Comparison of ENCODE assay signal across 8 cellular contexts in genomic region chr9:87336914-87337333, GRCh38.
DNase-seq lines count a peak whose midpoint lies in the region; ATAC-seq and TF ChIP-seq lines count a peak whose summit lies in the region.

No MANE protein-coding gene starts in this region.

- H3K27ac Mint-ChIP-seq in endothelial cell (ENCODE audit: unreplicated experiment): no peak overlapping the region

- H3K27ac ChIP-seq in A673 (ENCODE audit: low read depth, low read length, poor library complexity, severe bottlenecking) (peak overlapping the region; percentile 77), MM.1S (ENCODE audit: low read length) (no peak overlapping the region), mesenchymal stem cell (ENCODE audit: low read length, poor library complexity, severe bottlenecking) (peak overlapping the region; percentile 88), transverse colon (no peak overlapping the region)

- intact Hi-C loops in A673 (cut with micrococcal nuclease; ENCODE audit: unreplicated experiment): loop anchor here (1.0 to 5.0 kb wide), 7 partner anchors 70 to 925 kb away; partner anchors contain the start of gene DAPK1
- intact Hi-C loops in transverse colon (cut with DNase I; ENCODE audit: low total_unique reads): loop anchor here (5.0 kb wide), 1 partner anchor 320 kb away; no protein-coding TSS in a partner anchor

- no peak overlapping the region for H2BK12ac ChIP-seq in mesenchymal stem cell (ENCODE audit: low read length in 2 of 2)

- H3K4me1 ChIP-seq in A673 (ENCODE audit: insufficient read depth, low read length, poor library complexity, severe bottlenecking) (peaks cover 45% of the 10 kb centered on the region), MM.1S (ENCODE audit: low read length) (no peaks in the 10 kb centered on the region), mesenchymal stem cell (ENCODE audit: control insufficient read depth, insufficient read depth, low read depth, low read length) (peaks cover 6% of the 10 kb centered on the region), transverse colon (peaks cover 0 to 12% (median 5%) of the 10 kb centered on the region in 4 donors)

- no peak overlapping the region for H4K8ac ChIP-seq in mesenchymal stem cell (ENCODE audit: low read length)

- TF ChIP-seq EP300 in transverse colon (IDR thresholded peaks at IDR 0.05; ENCODE audit: low read depth): no peak

- H3K4me3 ChIP-seq in A673 (ENCODE audit: low read depth, low read length, poor library complexity, severe bottlenecking) (peak overlapping the region; percentile 49), GM06990 (replicated peaks; ENCODE audit: low read depth, low read length) (peak overlapping the region; percentile 5; the same call in 1 of the 2 replicates), MM.1S (ENCODE audit: low read length) (peak overlapping the region; percentile 52), mesenchymal stem cell (ENCODE audit: insufficient read depth in 1 of 2, low read depth in 1 of 2, low read length in 2 of 2) (peak overlapping the region; percentile 48 to 74), transverse colon (peak overlapping the region; percentile 9 to 36 (median 17))

- peaks cover 10% of the 10 kb centered on the region for H3K4me1 Mint-ChIP-seq in endothelial cell (ENCODE audit: unreplicated experiment)

- TSS peak; percentile 90 for BruUV-seq in A673 (replicated peaks; lab: Mats Ljungman, UMichigan)

- H2AK5ac ChIP-seq in mesenchymal stem cell (ENCODE audit: low read length, severe bottlenecking): no peak overlapping the region

- no peaks in the 10 kb centered on the region for H3K9me3 Mint-ChIP-seq in endothelial cell (ENCODE audit: unreplicated experiment)

- H3K27me3 ChIP-seq in A673 (replicated peaks; ENCODE audit: insufficient read depth, low read depth, low read length, poor library complexity): no peaks in the 10 kb centered on the region
- no peaks in the 10 kb centered on the region for H3K27me3 ChIP-seq in GM06990 (replicated peaks; ENCODE audit: control insufficient read depth, insufficient read depth, low read length)
- H3K27me3 ChIP-seq in MM.1S (replicated peaks; ENCODE audit: insufficient read depth, low read length): no peaks in the 10 kb centered on the region
- H3K27me3 ChIP-seq in mesenchymal stem cell (ENCODE audit: control insufficient read depth in 1 of 2, insufficient read depth in 1 of 2, low read length in 2 of 2): no peaks in the 10 kb centered on the region
- peaks cover 18% of the 10 kb centered on the region for H3K27me3 ChIP-seq in transverse colon

- no peak overlapping the region for H3K18ac ChIP-seq in mesenchymal stem cell (ENCODE audit: low read depth in 1 of 2, low read length in 2 of 2)

- CTCF ChIA-PET in A673 (lab: Charles Lee): interaction anchor here (0.5 to 1.2 kb wide), 7 partner anchors 150 to 1057 kb away, joined by 3 to 7 read pairs (median 4); partner anchors contain the start of gene DAPK1

- DNase-seq in A673 (ENCODE audit: low spot score) (peak; percentile 94), GM06990 (ENCODE audit: extremely low read depth, insufficient read length) (peak; percentile 5), MM.1S (peak; percentile 66), endothelial cell (ENCODE audit: low spot score) (no peak), mesenchymal stem cell (peak; percentile 79), transverse colon (no peak)

- peak overlapping the region; percentile 64 for H3K4me2 ChIP-seq in MM.1S (ENCODE audit: low read depth, low read length)
- peak overlapping the region; percentile 98 for H3K4me2 ChIP-seq in mesenchymal stem cell (ENCODE audit: low read length, poor library complexity, severe bottlenecking)

- H3F3A ChIP-seq in MM.1S (ENCODE audit: insufficient read depth, low read length): no peaks in the 10 kb centered on the region

- H2AFZ ChIP-seq in MM.1S (ENCODE audit: low read length) (peak overlapping the region; percentile 55), mesenchymal stem cell (ENCODE audit: low read depth, low read length) (no peak overlapping the region)

- H4K91ac ChIP-seq in mesenchymal stem cell (ENCODE audit: low read length): no peak overlapping the region

- H3K36me3 Mint-ChIP-seq in endothelial cell (ENCODE audit: low read depth, unreplicated experiment): peaks cover 5% of the 10 kb centered on the region

- peak; percentile 93 for ATAC-seq in SK-N-SH treated with all-trans-retinoic acid at 6 μM for 48 hours
- no peak for ATAC-seq in GM19455 (IDR thresholded peaks at IDR 0.05; ENCODE audit: unreplicated experiment)

- TF ChIP-seq POLR2A in transverse colon (IDR thresholded peaks at IDR 0.05): no peak

- WGBS in mesenchymal stem cell: 12% methylated on average over 12 of the region's 12 CpGs
- 3 to 6% methylated on average over 6 to 12 of the region's 12 CpGs for WGBS in transverse colon (ENCODE audit: low coverage in 1 of 2), 2 donors

- H3K14ac ChIP-seq in mesenchymal stem cell (ENCODE audit: low read length in 2 of 2): no peak overlapping the region

- in situ Hi-C loops in transverse colon (cut with MboI; ENCODE audit: low pct_ligation_motif_present in 1 of 4, low pct_unique_long_range_greater_than_20kb in 1 of 4, low sequenced_read_pairs in 3 of 4): loop anchor here in 3 of 4 donors (5.0 to 10.0 kb wide), 3 partner anchors 320 to 338 kb away; no protein-coding TSS in a partner anchor

- no peak overlapping the region for H3K9ac ChIP-seq in MM.1S (ENCODE audit: low read length)
- peak overlapping the region; percentile 78 for H3K9ac ChIP-seq in mesenchymal stem cell (ENCODE audit: low read length)

- H3K36me3 ChIP-seq in A673 (ENCODE audit: insufficient read depth, low read length, poor library complexity, severe bottlenecking) (no peaks in the 10 kb centered on the region), GM06990 (ENCODE audit: control insufficient read depth, insufficient read depth, low read length) (no peaks in the 10 kb centered on the region), MM.1S (replicated peaks; ENCODE audit: insufficient read depth, low read length) (no peaks in the 10 kb centered on the region), mesenchymal stem cell (ENCODE audit: control insufficient read depth in 1 of 2, insufficient read depth in 2 of 2, low read depth in 1 of 2, low read length in 2 of 2) (no peaks in the 10 kb centered on the region), transverse colon (no peaks in the 10 kb centered on the region)

- peak overlapping the region; percentile 52 for H3K4me3 Mint-ChIP-seq in endothelial cell (ENCODE audit: unreplicated experiment)

- H2BK5ac ChIP-seq in mesenchymal stem cell (ENCODE audit: low read depth, low read length, poor library complexity, severe bottlenecking): no peak overlapping the region

- no peak overlapping the region for H3K23ac ChIP-seq in mesenchymal stem cell (ENCODE audit: low read length in 2 of 2)

- POLR2A ChIA-PET in A673 (lab: Charles Lee; ENCODE audit: low non-redundant PET): interaction anchor here (0.8 kb wide), 1 partner anchor 688 kb away, joined by 6 read pairs; no protein-coding TSS in a partner anchor

- no peaks in the 10 kb centered on the region for H3K79me1 ChIP-seq in mesenchymal stem cell (replicated peaks; ENCODE audit: low read length, poor library complexity, severe bottlenecking)

- H3K27me3 Mint-ChIP-seq in endothelial cell (ENCODE audit: unreplicated experiment): peaks cover 2% of the 10 kb centered on the region

- no peaks in the 10 kb centered on the region for H4K20me1 ChIP-seq in MM.1S (ENCODE audit: insufficient read depth, low read length)

- H3K9me3 ChIP-seq in A673 (ENCODE audit: low read depth, low read length, poor library complexity, severe bottlenecking) (peaks cover 2% of the 10 kb centered on the region), MM.1S (replicated peaks; ENCODE audit: insufficient read depth, low read length) (no peaks in the 10 kb centered on the region), mesenchymal stem cell (ENCODE audit: control insufficient read depth, low read length) (peaks cover 8% of the 10 kb centered on the region), transverse colon (no peaks in the 10 kb centered on the region)

- no peak overlapping the region for H2BK120ac ChIP-seq in mesenchymal stem cell (ENCODE audit: low read depth, low read length)

- no peaks in the 10 kb centered on the region for H3K79me2 ChIP-seq in MM.1S (ENCODE audit: low read length)

- H3K4ac ChIP-seq in mesenchymal stem cell (ENCODE audit: low read depth in 1 of 2, low read length in 2 of 2): no peak overlapping the region

- TF ChIP-seq CTCF in A673 (conservative IDR thresholded peaks at IDR 0.05; ENCODE audit: low read depth, low read length) (peak; percentile 66), GM06990 (IDR thresholded peaks at IDR 0.05; ENCODE audit: insufficient read depth, low read length, poor library complexity, severe bottlenecking) (peak; percentile 33), MM.1S (IDR thresholded peaks at IDR 0.05; ENCODE audit: low read length) (peak; percentile 66), endothelial cell (IDR thresholded peaks at IDR 0.05; ENCODE audit: unreplicated experiment) (peak; percentile 91), transverse colon (IDR thresholded peaks at IDR 0.05) (peak; percentile 66 to 81 (median 74))

- no peaks in the 10 kb centered on the region for H3K9me2 ChIP-seq in MM.1S (replicated peaks; ENCODE audit: insufficient read depth, low read length)

- H2BK15ac ChIP-seq in mesenchymal stem cell (ENCODE audit: low read depth, poor library complexity, severe bottlenecking): no peak overlapping the region

TF ChIP-seq in SK-N-SH treated with all-trans-retinoic acid at 6 μM for 48 hours, 23 proteins besides CTCF, POLR2A, EP300 and RAD21:
- TF ChIP-seq ZFP3 (CRISPR knock-in tag; IDR thresholded peaks at IDR 0.05) (no peak), ESRRG (CRISPR knock-in tag; IDR thresholded peaks at IDR 0.05) (no peak), PPARA (CRISPR knock-in tag; IDR thresholded peaks at IDR 0.05; ENCODE audit: borderline replicate concordance) (no peak), RARB (CRISPR knock-in tag; IDR thresholded peaks at IDR 0.05) (no peak), ZNF8 (CRISPR knock-in tag; IDR thresholded peaks at IDR 0.05) (no peak)
TF ChIP-seq in SK-N-SH treated with all-trans-retinoic acid at 6 μM for 48 hours: peak in this region for 0.

Comparison
In these comparisons a context has a peak if more than half of its experiments do, and no peak if none do; other contexts are left out.
1. DNase-seq: peak in A673 (single experiment), GM06990 (single experiment), MM.1S (single experiment) and mesenchymal stem cell (single experiment); none in endothelial cell (single experiment) and transverse colon (single experiment).
2. H3K27ac ChIP-seq: peak in A673 (single experiment) and mesenchymal stem cell (single experiment); none in MM.1S (single experiment) and transverse colon (0 of 4).
3. H3K4me3 ChIP-seq: peak in every context shown above with its lines; median percentile 61 in mesenchymal stem cell; 52 in MM.1S; 49 in A673; 17 in transverse colon; 5 in GM06990.
4. CTCF ChIP-seq: peak in every context shown above with its lines; median percentile 91 in endothelial cell; 74 in transverse colon; 66 in A673; 66 in MM.1S; 33 in GM06990.